3 cellular contexts compared by ENCODE assay signal in genomic region chr1:95806171-95806570, GRCh38.
"Had no signal": no experiment of that assay in that cellular context is flagged by ENCODE, and none has a peak within 500 bp of the region (broad histone marks: within the 10 kb centered on the region; RNA-seq: fewer than 3 reads in every experiment).

No MANE protein-coding gene starts in this region.

- DNase-seq: GDM1, GF-D8 had no signal

- H3K4me3 ChIP-seq: GM12878 had no signal

- ATAC-seq: GM12878 had no signal
